Comparison of ENCODE assay signal across 1 cellular context in the genomic region with DNA sequence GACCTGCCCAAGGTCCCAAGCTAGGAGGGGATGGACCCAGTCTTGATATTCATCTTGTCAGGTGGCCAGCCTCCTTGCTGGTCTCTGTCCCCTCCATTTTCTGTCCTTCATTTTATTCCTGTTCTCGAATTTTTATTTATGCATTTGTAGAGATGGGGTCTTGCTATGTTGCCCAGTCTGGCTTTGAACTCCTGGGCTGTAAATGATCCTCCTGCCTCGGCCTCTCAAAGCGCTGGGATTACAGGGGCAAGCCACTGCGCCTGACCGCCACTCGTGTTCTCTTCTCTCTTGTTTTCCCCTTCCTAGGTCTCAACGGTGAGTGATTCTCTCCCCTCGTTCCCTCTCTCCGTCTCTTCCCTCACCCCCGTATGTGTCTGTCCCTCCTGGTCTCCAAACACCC.
TF ChIP-seq lines count a peak whose summit lies in the region.

No MANE protein-coding gene starts in this region.

TF ChIP-seq in K562, 482 proteins besides CTCF, POLR2A, EP300 and RAD21:
- TF ChIP-seq RBM25 (IDR thresholded peaks at IDR 0.05; ENCODE audit: low read depth, low read length, severe bottlenecking) (peak; percentile 64), ZFP1 (CRISPR knock-in tag; IDR thresholded peaks at IDR 0.05) (no peak), ZNF707 (CRISPR knock-in tag; conservative IDR thresholded peaks at IDR 0.05) (no peak), PHF20 (IDR thresholded peaks at IDR 0.05; ENCODE audit: partially characterized antibody) (no peak), ZNF121 (CRISPR knock-in tag; conservative IDR thresholded peaks at IDR 0.05) (peak; percentile 97), SRSF9 (IDR thresholded peaks at IDR 0.05; ENCODE audit: borderline replicate concordance, low read depth, low read length) (no peak), BCOR (IDR thresholded peaks at IDR 0.05) (peak; percentile 37; the same call in 1 of the 2 replicates), HES1 (IDR thresholded peaks at IDR 0.05; ENCODE audit: low read depth) (no peak)
- TF ChIP-seq, protein P1, sequence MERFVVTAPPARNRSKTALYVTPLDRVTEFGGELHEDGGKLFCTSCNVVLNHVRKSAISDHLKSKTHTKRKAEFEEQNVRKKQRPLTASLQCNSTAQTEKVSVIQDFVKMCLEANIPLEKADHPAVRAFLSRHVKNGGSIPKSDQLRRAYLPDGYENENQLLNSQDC (CRISPR knock-in tag; IDR thresholded peaks at IDR 0.05) = no peak
